ENCODE assay signal across 11 cellular contexts in the genomic region with DNA sequence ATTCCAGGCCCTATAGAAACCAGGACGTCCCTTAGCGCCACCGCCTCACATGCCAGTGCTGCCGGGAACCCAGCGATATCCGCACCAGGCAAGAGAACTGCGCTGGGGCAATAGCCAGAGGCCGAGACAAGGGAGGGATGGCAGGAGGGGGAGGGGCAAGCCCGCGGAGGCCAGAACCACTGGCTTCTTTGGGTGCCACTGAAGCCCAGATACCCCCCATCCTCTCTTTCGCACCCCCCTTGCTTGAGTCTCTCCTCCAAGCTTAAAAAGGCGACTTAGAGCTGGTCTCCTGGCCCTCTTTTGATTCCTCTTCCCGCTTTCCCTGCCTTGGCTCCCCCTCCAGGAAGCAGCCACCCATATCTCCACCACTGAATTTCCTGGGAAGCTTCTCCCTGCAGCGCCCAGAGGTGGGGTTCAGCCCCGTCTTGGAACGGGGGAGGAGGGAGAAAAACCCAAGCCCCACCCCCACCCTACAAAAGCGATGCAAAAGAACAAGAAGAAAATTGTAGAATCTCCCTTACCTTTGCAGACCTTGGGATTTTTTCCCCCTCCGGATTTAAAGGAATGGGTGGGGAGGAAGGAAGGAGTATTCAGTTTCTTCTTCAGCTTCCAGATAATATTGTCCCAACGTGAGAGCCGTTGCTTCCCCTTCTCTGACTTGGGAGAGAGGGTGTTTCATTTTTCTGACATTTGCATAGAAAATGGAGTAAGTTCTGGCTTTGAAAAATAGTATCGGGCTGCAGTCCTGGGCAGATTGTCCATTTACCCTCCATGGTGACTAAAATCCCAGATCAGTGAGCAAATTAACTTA. TPM values are rescaled to one million over a fixed set of nuclear protein-coding genes. Genes with fewer than 3 reads are reported as not detected.
DNase-seq lines count a peak whose midpoint lies in the region; ATAC-seq and TF ChIP-seq lines count a peak whose summit lies in the region.
"Had no signal": no experiment of that assay in that cellular context is flagged by ENCODE, and none has a peak within 500 bp of the region (broad histone marks: within the 10 kb centered on the region; RNA-seq: fewer than 3 reads in every experiment).

No MANE protein-coding gene starts in this region.

- H3K27ac Mint-ChIP-seq in endodermal cell, result no peak overlapping the region
- H3K27ac Mint-ChIP-seq: activated CD8-positive, alpha-beta T cell treated with anti-CD3 and anti-CD28 coated beads for 36 hours had no signal

- H3K4me3 ChIP-seq in Loucy (ENCODE audit: low read length, poor library complexity, severe bottlenecking), result peak overlapping the region; percentile 89
- H3K4me3 ChIP-seq in endodermal cell (ENCODE audit: low read length), result no peak overlapping the region
- peak overlapping the region; percentile 53 for H3K4me3 ChIP-seq in rectal smooth muscle tissue (ENCODE audit: low read length)

- WGBS in endodermal cell (ENCODE audit: insufficient coverage in 1 of 2, insufficient read length in 1 of 2), 2 experiments, result 5 to 9% methylated on average over 11 to 17 of the region's 21 CpGs

- no peak overlapping the region for H2AFZ ChIP-seq in Loucy (ENCODE audit: low read length)

- H3K36me3 ChIP-seq in Loucy (ENCODE audit: insufficient read depth, low read length), result peaks cover 36% of the 10 kb centered on the region
- H3K36me3 ChIP-seq in endodermal cell (ENCODE audit: control insufficient read depth, insufficient read depth, low read length), result no peaks in the 10 kb centered on the region
- no peaks in the 10 kb centered on the region for H3K36me3 ChIP-seq in rectal smooth muscle tissue (ENCODE audit: control insufficient read depth, insufficient read depth, low read length)

- no peaks in the 10 kb centered on the region for H3K9me3 Mint-ChIP-seq in endodermal cell
- H3K9me3 Mint-ChIP-seq: activated CD8-positive, alpha-beta T cell treated with anti-CD3 and anti-CD28 coated beads for 36 hours had no signal

- peak overlapping the region; percentile 98 for H3K4me2 ChIP-seq in Loucy (ENCODE audit: low read depth, low read length, poor library complexity, severe bottlenecking)

- H3K4me1 ChIP-seq in Loucy (ENCODE audit: insufficient read depth, low read length, poor library complexity, severe bottlenecking) (peaks cover 49% of the 10 kb centered on the region), endodermal cell (ENCODE audit: control insufficient read depth, insufficient read depth, low read length) (no peaks in the 10 kb centered on the region), rectal smooth muscle tissue (ENCODE audit: control insufficient read depth, insufficient read depth, low read length) (peaks cover 22% of the 10 kb centered on the region)

- H3K27ac ChIP-seq in endodermal cell (ENCODE audit: low read depth, low read length) (no peak overlapping the region), rectal smooth muscle tissue (ENCODE audit: low read depth, low read length) (peak overlapping the region; percentile 61)

- H3K9ac ChIP-seq in Loucy (ENCODE audit: low read depth, low read length, poor library complexity, severe bottlenecking), result peak overlapping the region; percentile 100
- H3K9ac ChIP-seq in endodermal cell (ENCODE audit: extremely low read depth, low read length, poor library complexity, severe bottlenecking), result no peak overlapping the region
- peak overlapping the region; percentile 10 for H3K9ac ChIP-seq in rectal smooth muscle tissue (ENCODE audit: low read length)

- H4K20me1 ChIP-seq in Loucy (ENCODE audit: insufficient read depth, low read length, poor library complexity, severe bottlenecking), result peaks cover 54% of the 10 kb centered on the region

- ATAC-seq in HG03196 (IDR thresholded peaks at IDR 0.05; ENCODE audit: unreplicated experiment) (no peak), GM19351 (IDR thresholded peaks at IDR 0.05; ENCODE audit: unreplicated experiment) (no peak)
- ATAC-seq: activated CD8-positive, alpha-beta T cell treated with anti-CD3 and anti-CD28 coated beads for 36 hours had no signal

- peaks cover 100% of the 10 kb centered on the region for H3K27me3 Mint-ChIP-seq in endodermal cell (ENCODE audit: insufficient read depth)

- H3K9me3 ChIP-seq in Loucy (ENCODE audit: insufficient read depth, low read depth, low read length) (no peaks in the 10 kb centered on the region), endodermal cell (ENCODE audit: control insufficient read depth, low read length) (peaks cover 14% of the 10 kb centered on the region)

- H3K27me3 ChIP-seq in Loucy (ENCODE audit: insufficient read depth, low read length, poor library complexity, severe bottlenecking) (peaks cover 54% of the 10 kb centered on the region), endodermal cell (ENCODE audit: control insufficient read depth, insufficient read depth, low read length, poor library complexity, severe bottlenecking) (peaks cover 100% of the 10 kb centered on the region), rectal smooth muscle tissue (ENCODE audit: control insufficient read depth, insufficient read depth, low read length) (peaks cover 5% of the 10 kb centered on the region)

- peak; percentile 46 for DNase-seq in COLO668 (lab: John Stamatoyannopoulos, UW; ENCODE audit: unreplicated experiment)
- DNase-seq in endodermal cell, result peak; percentile 82
- no peak for DNase-seq in NCI-H1048 (lab: John Stamatoyannopoulos, UW)
- no peak for DNase-seq in NCI-H187 treated with DMSO at 0.1 percent for 48 hours (lab: John Stamatoyannopoulos, UW)
- DNase-seq: activated CD8-positive, alpha-beta T cell treated with anti-CD3 and anti-CD28 coated beads for 36 hours; DND-41 had no signal

- H3K79me2 ChIP-seq in Loucy (ENCODE audit: insufficient read depth, low read length), result peaks cover 100% of the 10 kb centered on the region

- no peaks in the 10 kb centered on the region for H3F3A ChIP-seq in Loucy (ENCODE audit: low read depth)

- peaks cover 1% of the 10 kb centered on the region for H3K4me1 Mint-ChIP-seq in endodermal cell

- no peak overlapping the region for H3K4me3 Mint-ChIP-seq in endodermal cell
- H3K4me3 Mint-ChIP-seq: activated CD8-positive, alpha-beta T cell treated with anti-CD3 and anti-CD28 coated beads for 36 hours had no signal

- H3K36me3 Mint-ChIP-seq in endodermal cell (ENCODE audit: low read depth), result no peaks in the 10 kb centered on the region

- TF ChIP-seq CTCF in Loucy (conservative IDR thresholded peaks at IDR 0.05; ENCODE audit: low read length) (no peak), endodermal cell (conservative IDR thresholded peaks at IDR 0.05) (no peak)

- H3K9me2 ChIP-seq in Loucy (replicated peaks; ENCODE audit: low read depth, low read length), result no peaks in the 10 kb centered on the region

RNA-seq across cellular contexts. Expression of gene HOXB6, which starts 0.6 kb away (rescaled TPM):
- not detected for total RNA-seq in endodermal cell
- 14.4 TPM for polyA plus RNA-seq in endodermal cell (2013, experiment 1 of 2)
- polyA plus RNA-seq in endodermal cell (2013, experiment 2 of 2), result 10.0 TPM
- total RNA-seq: activated CD8-positive, alpha-beta T cell treated with anti-CD3 and anti-CD28 coated beads for 36 hours had no signal

RNA-seq across cellular contexts. Expression of gene HOXB7, which starts 6.7 kb away (rescaled TPM):
- not detected for total RNA-seq in endodermal cell
- polyA plus RNA-seq in endodermal cell (2013, experiment 1 of 2), result 5.6 TPM
- polyA plus RNA-seq in endodermal cell (2013, experiment 2 of 2), result 6.0 TPM

RNA-seq across cellular contexts. Expression of gene HOXB5, which starts 10.6 kb away (rescaled TPM):
- not detected for total RNA-seq in endodermal cell
- 5.3 TPM for polyA plus RNA-seq in endodermal cell (2013, experiment 1 of 2)
- polyA plus RNA-seq in endodermal cell (2013, experiment 2 of 2), result 2.5 TPM
- total RNA-seq: activated CD8-positive, alpha-beta T cell treated with anti-CD3 and anti-CD28 coated beads for 36 hours had no signal

RNA-seq across cellular contexts. Expression of gene HOXB8, which starts 10.9 kb away (rescaled TPM):
- total RNA-seq in endodermal cell, result not detected
- 10.3 TPM for polyA plus RNA-seq in endodermal cell (2013, experiment 1 of 2)
- polyA plus RNA-seq in endodermal cell (2013, experiment 2 of 2), result 7.2 TPM
- total RNA-seq: activated CD8-positive, alpha-beta T cell treated with anti-CD3 and anti-CD28 coated beads for 36 hours; pulmonary artery endothelial cell had no signal

RNA-seq across cellular contexts. Expression of gene HOXB3, which starts 14.1 kb away (rescaled TPM):
- total RNA-seq in endodermal cell, result not detected
- polyA plus RNA-seq in endodermal cell (2013, experiment 1 of 2), result 36.0 TPM
- 33.5 TPM for polyA plus RNA-seq in endodermal cell (2013, experiment 2 of 2)

Comparison
In these comparisons a context has a peak if more than half of its experiments do, and no peak if none do; other contexts are left out.
1. DNase-seq: peak in COLO668 (single experiment) and endodermal cell (single experiment); none in NCI-H1048 (single experiment) and NCI-H187 treated with DMSO at 0.1 percent for 48 hours (single experiment).